ENCODE assay signal across 15 cellular contexts in genomic region chr7:24129597-24129996, GRCh38.
A peak's percentile ranks its signal among the peaks of the same experiment; 100 is the strongest.
DNase-seq lines count a peak whose midpoint lies in the region; ATAC-seq and TF ChIP-seq lines count a peak whose summit lies in the region.
"Had no signal": no experiment of that assay in that cellular context is flagged by ENCODE, and none has a peak within 500 bp of the region (broad histone marks: within the 10 kb centered on the region; RNA-seq: fewer than 3 reads in every experiment).

No MANE protein-coding gene starts in this region.

- POLR2A ChIA-PET in PC-3 (lab: Charles Lee; ENCODE audit: unreplicated experiment), result no interaction called here
- POLR2A ChIA-PET in naive thymus-derived CD8-positive, alpha-beta T cell (lab: Charles Lee), result no interaction called here

- H3K4me1 ChIP-seq in PC-3 (ENCODE audit: insufficient read depth, low read length), result peaks cover 8% of the 10 kb centered on the region; the same call in 1 of the 2 replicates
- H3K4me1 ChIP-seq: psoas muscle, spleen had no signal

- H3K4me3 ChIP-seq in PC-3 (ENCODE audit: low read length), result no peak overlapping the region
- no peak overlapping the region for H3K4me3 ChIP-seq in epithelial cell of esophagus (ENCODE audit: low read length)
- H3K4me3 ChIP-seq: BLaER1 treated with 17β-estradiol and CSF1 and Interleukin-3, amounts not matched to agents 10 nM and 100 nM; PC-9; psoas muscle; spleen had no signal

- no TSS peak for BruUV-seq in PC-3 (replicated peaks; lab: Mats Ljungman, UMichigan)

- ATAC-seq in PC-3 (no peak; the same call in 1 of the 2 replicates), HG02588 (IDR thresholded peaks at IDR 0.05; ENCODE audit: unreplicated experiment) (no peak)
- peak; percentile 16 for ATAC-seq in stimulated activated effector memory CD8-positive, alpha-beta T cell treated with anti-CD3 and anti-CD28 coated beads, Interleukin-12 subunit alpha, Interleukin-12 subunit beta, amount 100 ng/mL, for 72 hours
- ATAC-seq in naive thymus-derived CD8-positive, alpha-beta T cell, result no peak
- ATAC-seq: psoas muscle had no signal

- H3K4me3 Mint-ChIP-seq in stimulated activated effector memory CD8-positive, alpha-beta T cell treated with anti-CD3 and anti-CD28 coated beads, Interleukin-12 subunit alpha, Interleukin-12 subunit beta, amount 100 ng/mL, for 72 hours, result no peak overlapping the region
- H3K4me3 Mint-ChIP-seq in naive thymus-derived CD8-positive, alpha-beta T cell, result no peak overlapping the region

- H3F3A ChIP-seq in PC-3 (ENCODE audit: low read length, unreplicated experiment), result no peaks in the 10 kb centered on the region

- no peaks in the 10 kb centered on the region for H3K9me3 Mint-ChIP-seq in stimulated activated effector memory CD8-positive, alpha-beta T cell treated with anti-CD3 and anti-CD28 coated beads, Interleukin-12 subunit alpha, Interleukin-12 subunit beta, amount 100 ng/mL, for 72 hours
- no peaks in the 10 kb centered on the region for H3K9me3 Mint-ChIP-seq in naive thymus-derived CD8-positive, alpha-beta T cell

- H3K36me3 ChIP-seq in PC-3 (ENCODE audit: low read depth, low read length), result no peaks in the 10 kb centered on the region
- H3K36me3 ChIP-seq: BLaER1 treated with 17β-estradiol and CSF1 and Interleukin-3, amounts not matched to agents 10 nM and 100 nM; spleen had no signal

- no peak overlapping the region; the same call in 1 of the 2 replicates for H3K4me2 ChIP-seq in PC-3 (ENCODE audit: low read length)
- H3K4me2 ChIP-seq: BLaER1 treated with 17β-estradiol and CSF1 and Interleukin-3, amounts not matched to agents 10 nM and 100 nM; PC-9 had no signal

- H3K27me3 ChIP-seq in PC-3 (ENCODE audit: low read length), result no peaks in the 10 kb centered on the region
- H3K27me3 ChIP-seq: BLaER1 treated with 17β-estradiol and CSF1 and Interleukin-3, amounts not matched to agents 10 nM and 100 nM; spleen had no signal

- peak; percentile 24 for DNase-seq in GM04503 (ENCODE audit: low read depth)
- DNase-seq in PC-3, result peak; percentile 68
- peak; percentile 76 for DNase-seq in epithelial cell of esophagus (ENCODE audit: low read depth)
- no peak for DNase-seq in stimulated activated effector memory CD8-positive, alpha-beta T cell treated with anti-CD3 and anti-CD28 coated beads, Interleukin-12 subunit alpha, Interleukin-12 subunit beta, amount 100 ng/mL, for 72 hours (ENCODE audit: low spot score in 2 of 2)
- DNase-seq in naive thymus-derived CD8-positive, alpha-beta T cell, result no peak
- DNase-seq in SHP77 (lab: John Stamatoyannopoulos, UW), result no peak
- DNase-seq: activated CD4-positive, alpha-beta T cell treated with anti-CD3 and anti-CD28 coated beads, Interleukin-2, amount 50 U/mL, for 1 hour; amygdala; kidney glomerular epithelial cell; NCI-H748 treated with DMSO at 0.1 percent for 48 hours; PC-9; psoas muscle; spleen had no signal

- CTCF ChIA-PET in PC-3 (lab: Charles Lee), result no interaction called here

- no peaks in the 10 kb centered on the region for H3K9me3 ChIP-seq in PC-3 (ENCODE audit: low read length)
- H3K9me3 ChIP-seq: psoas muscle, spleen had no signal

- no peak overlapping the region for H3K27ac ChIP-seq in PC-3 (ENCODE audit: low read length)
- H3K27ac ChIP-seq: BLaER1 treated with 17β-estradiol and CSF1 and Interleukin-3, amounts not matched to agents 10 nM and 100 nM; PC-9; psoas muscle; spleen had no signal

- 0 out of 2 replicates have a peak overlapping the region, but pooled peaks have one; percentile 22 for H2AFZ ChIP-seq in PC-3 (ENCODE audit: low read length)
- H2AFZ ChIP-seq: PC-9 had no signal

- no peaks in the 10 kb centered on the region for H4K20me1 ChIP-seq in PC-3 (ENCODE audit: low read length)
- H4K20me1 ChIP-seq: BLaER1 treated with 17β-estradiol and CSF1 and Interleukin-3, amounts not matched to agents 10 nM and 100 nM had no signal

- H3K27me3 Mint-ChIP-seq in naive thymus-derived CD8-positive, alpha-beta T cell, result peaks cover 0 to 21% (median 3%) of the 10 kb centered on the region in 5 donors

- no peak overlapping the region for H3K27ac Mint-ChIP-seq in stimulated activated effector memory CD8-positive, alpha-beta T cell treated with anti-CD3 and anti-CD28 coated beads, Interleukin-12 subunit alpha, Interleukin-12 subunit beta, amount 100 ng/mL, for 72 hours
- no peak overlapping the region for H3K27ac Mint-ChIP-seq in naive thymus-derived CD8-positive, alpha-beta T cell

- no peak overlapping the region for H3K9ac ChIP-seq in PC-3 (ENCODE audit: low read length)
- H3K9ac ChIP-seq: BLaER1 treated with 17β-estradiol and CSF1 and Interleukin-3, amounts not matched to agents 10 nM and 100 nM had no signal

- H3K4me1 Mint-ChIP-seq in stimulated activated effector memory CD8-positive, alpha-beta T cell treated with anti-CD3 and anti-CD28 coated beads, Interleukin-12 subunit alpha, Interleukin-12 subunit beta, amount 100 ng/mL, for 72 hours, result no peaks in the 10 kb centered on the region
- H3K4me1 Mint-ChIP-seq in naive thymus-derived CD8-positive, alpha-beta T cell, result peaks cover 0 to 7% (median 4%) of the 10 kb centered on the region in 4 donors

- H3K79me2 ChIP-seq in PC-3 (ENCODE audit: low read length), result no peaks in the 10 kb centered on the region

- H3K36me3 Mint-ChIP-seq in stimulated activated effector memory CD8-positive, alpha-beta T cell treated with anti-CD3 and anti-CD28 coated beads, Interleukin-12 subunit alpha, Interleukin-12 subunit beta, amount 100 ng/mL, for 72 hours, result no peaks in the 10 kb centered on the region
- no peaks in the 10 kb centered on the region for H3K36me3 Mint-ChIP-seq in naive thymus-derived CD8-positive, alpha-beta T cell

- no peaks in the 10 kb centered on the region for H3K9me2 ChIP-seq in PC-3 (replicated peaks; ENCODE audit: low read length)

- no peak for TF ChIP-seq CTCF in PC-3 (conservative IDR thresholded peaks at IDR 0.05; ENCODE audit: low read depth, low read length)
- no peak for TF ChIP-seq CTCF in epithelial cell of esophagus (IDR thresholded peaks at IDR 0.05; ENCODE audit: insufficient read depth, low read depth, low read length, missing control alignments)

- intact Hi-C loops in PC-3 (cut with micrococcal nuclease), result no loop called here

Comparison
In these comparisons a context has a peak if more than half of its experiments do, and no peak if none do; other contexts are left out.
1. DNase-seq: peak in GM04503 (single experiment), PC-3 (single experiment) and epithelial cell of esophagus (single experiment); none in stimulated activated effector memory CD8-positive, alpha-beta T cell treated with anti-CD3 and anti-CD28 coated beads, Interleukin-12 subunit alpha, Interleukin-12 subunit beta, amount 100 ng/mL, for 72 hours (0 of 2), naive thymus-derived CD8-positive, alpha-beta T cell (0 of 10) and SHP77 (0 of 2).